4 cellular contexts compared by ENCODE assay signal in genomic region chr1:150793778-150794177, GRCh38. TPM values are rescaled to one million over a fixed set of nuclear protein-coding genes. Genes with fewer than 3 reads are reported as not detected.
"Had no signal": no experiment of that assay in that cellular context is flagged by ENCODE, and none has a peak within 500 bp of the region (broad histone marks: within the 10 kb centered on the region; RNA-seq: fewer than 3 reads in every experiment).

No MANE protein-coding gene starts in this region.

RNA-seq across cellular contexts. Expression of gene CTSS, which starts 28.2 kb away (rescaled TPM):
- total RNA-seq: GM23338, H1, H7, H9 had no signal
- polyA plus RNA-seq: GM23338, H1 had no signal
